ENCODE assay signal across 8 cellular contexts in the genomic region with DNA sequence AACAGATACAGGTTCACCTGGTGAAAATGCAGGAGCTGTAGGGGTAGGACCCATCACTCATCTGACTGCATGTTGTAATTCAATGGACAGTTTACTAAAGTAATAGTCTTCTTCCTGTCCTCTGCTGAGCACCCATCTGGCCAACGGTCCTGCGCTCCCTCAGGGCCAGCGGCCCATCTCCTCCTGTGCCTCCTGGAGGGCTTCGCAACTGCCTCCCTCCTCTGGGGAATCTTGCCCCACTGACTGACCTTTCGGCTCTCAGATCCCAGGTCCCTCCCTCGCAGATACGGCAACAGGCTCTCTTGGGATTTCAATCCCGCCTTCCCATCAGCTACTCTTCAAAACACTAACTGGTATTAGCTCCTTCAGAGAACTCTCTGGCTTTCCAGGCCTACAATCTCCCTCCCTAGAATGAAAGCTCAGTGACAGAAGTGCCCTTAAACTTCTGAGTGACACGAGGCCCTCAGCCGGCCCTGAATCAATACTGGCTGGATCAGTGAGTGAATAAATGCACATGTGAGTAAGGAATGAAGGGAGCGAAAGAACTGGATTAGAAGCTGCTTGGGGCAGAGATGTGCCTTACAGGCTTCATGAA. TPM values are rescaled to one million over a fixed set of nuclear protein-coding genes. Genes with fewer than 3 reads are reported as not detected.
A peak's percentile ranks its signal among the peaks of the same experiment; 100 is the strongest.
DNase-seq lines count a peak whose midpoint lies in the region; ATAC-seq and TF ChIP-seq lines count a peak whose summit lies in the region.

No MANE protein-coding gene starts in this region.

- 51% methylated on average over 11 of the region's 11 CpGs for WGBS in heart right ventricle, 2 donors

- H3K9ac ChIP-seq in adipocyte (ENCODE audit: low read length) = peak overlapping the region; percentile 98

- H3K36me3 ChIP-seq in heart right ventricle (no peaks in the 10 kb centered on the region), adipocyte (ENCODE audit: control insufficient read depth, insufficient read depth, low read length, severe bottlenecking) (no peaks in the 10 kb centered on the region), lower lobe of right lung (no peaks in the 10 kb centered on the region), uterus (no peaks in the 10 kb centered on the region)

- intact Hi-C loops in heart right ventricle (cut with DNase I) = no loop called here
- intact Hi-C loops in left ventricle myocardium superior (cut with micrococcal nuclease) = no loop called here
- intact Hi-C loops in lower lobe of right lung (cut with DNase I) = no loop called here
- intact Hi-C loops in uterus (cut with DNase I; ENCODE audit: low total_unique reads) = loop anchor here (10.0 kb wide), 1 partner anchor 95 kb away; a partner anchor contains a TSS

- peak overlapping the region in 9 of 10 donors; percentile 78 to 94 (median 90) for H3K27ac ChIP-seq in heart right ventricle
- H3K27ac ChIP-seq in lower lobe of right lung = peak overlapping the region; percentile 96
- H3K27ac ChIP-seq in uterus = peak overlapping the region; percentile 80 to 93

- no peaks in the 10 kb centered on the region for H3K9me3 ChIP-seq in heart right ventricle
- H3K9me3 ChIP-seq in adipocyte (ENCODE audit: control insufficient read depth, low read length) = no peaks in the 10 kb centered on the region
- H3K9me3 ChIP-seq in lower lobe of right lung = no peaks in the 10 kb centered on the region
- no peaks in the 10 kb centered on the region for H3K9me3 ChIP-seq in uterus

- no peaks in the 10 kb centered on the region for H3K27me3 ChIP-seq in heart right ventricle
- H3K27me3 ChIP-seq in adipocyte (replicated peaks; ENCODE audit: control insufficient read depth, insufficient read depth, low read length) = no peaks in the 10 kb centered on the region
- H3K27me3 ChIP-seq in lower lobe of right lung (ENCODE audit: low read depth) = no peaks in the 10 kb centered on the region
- no peaks in the 10 kb centered on the region for H3K27me3 ChIP-seq in uterus

- no peak for DNase-seq in heart right ventricle
- no peak for DNase-seq in left ventricle myocardium superior
- no peak for DNase-seq in adipocyte (ENCODE audit: low read depth)
- no peak for DNase-seq in lower lobe of right lung
- DNase-seq in uterus = no peak
- no peak for DNase-seq in DMS153 (lab: John Stamatoyannopoulos, UW)
- no peak for DNase-seq in Ammon's horn (ENCODE audit: low spot score)

- peak overlapping the region in 9 of 10 donors; percentile 71 to 97 (median 84) for H3K4me3 ChIP-seq in heart right ventricle
- H3K4me3 ChIP-seq in adipocyte (ENCODE audit: low read length) = peak overlapping the region; percentile 99
- H3K4me3 ChIP-seq in lower lobe of right lung = peak overlapping the region; percentile 94
- H3K4me3 ChIP-seq in uterus = peak overlapping the region; percentile 86 to 90

- TF ChIP-seq CTCF in heart right ventricle (IDR thresholded peaks at IDR 0.05) (no peak), lower lobe of right lung (IDR thresholded peaks at IDR 0.05) (no peak), uterus (IDR thresholded peaks at IDR 0.05) (no peak)

- ATAC-seq in heart right ventricle (no peak), left ventricle myocardium superior (no peak), lower lobe of right lung (no peak), GM21423 (IDR thresholded peaks at IDR 0.05; ENCODE audit: unreplicated experiment) (no peak)

- no peak for TF ChIP-seq POLR2A in uterus (IDR thresholded peaks at IDR 0.05)

- peaks cover 8 to 26% (median 21%) of the 10 kb centered on the region in 9 donors for H3K4me1 ChIP-seq in heart right ventricle
- H3K4me1 ChIP-seq in adipocyte (ENCODE audit: control insufficient read depth, insufficient read depth, low read length) = peaks cover 61% of the 10 kb centered on the region
- H3K4me1 ChIP-seq in lower lobe of right lung = peaks cover 26% of the 10 kb centered on the region
- peaks cover 0 to 16% of the 10 kb centered on the region in 2 donors for H3K4me1 ChIP-seq in uterus

RNA-seq across cellular contexts. Expression of a gene that starts 1.3 kb away (rescaled TPM):
- 10 to 100 TPM; 13.5 to 26.7 (median 21.1) TPM for total RNA-seq in heart right ventricle
- 10 to 100 TPM; 50.8 to 55.2 TPM for polyA plus RNA-seq in heart right ventricle
- total RNA-seq in left ventricle myocardium superior = 17.9 TPM
- total RNA-seq in lower lobe of right lung = 20.1 TPM
- total RNA-seq in uterus = 10 to 100 TPM; 26.3 to 61.7 (median 32.2) TPM
